Comparison of ENCODE assay signal across 25 cellular contexts in the genomic region with DNA sequence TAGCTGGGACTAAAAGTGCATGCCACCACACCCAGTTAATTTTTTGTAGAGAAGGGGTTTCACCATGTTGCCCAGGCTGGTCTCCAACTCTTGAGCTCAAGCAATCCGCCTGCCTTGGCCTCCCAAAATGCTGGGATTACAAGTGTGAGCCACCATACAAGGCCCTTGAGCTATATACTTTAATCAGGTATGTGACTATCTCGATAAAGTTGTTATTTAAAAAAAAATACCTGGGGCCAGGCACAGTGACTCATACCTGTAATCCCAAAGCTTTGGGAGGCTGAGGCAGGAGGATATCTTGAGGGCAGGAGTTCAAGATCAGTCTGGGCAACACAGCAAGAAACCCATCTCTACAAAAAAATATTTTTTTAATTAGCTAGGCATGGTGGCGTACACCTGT. TPM values are rescaled to one million over a fixed set of nuclear protein-coding genes. Genes with fewer than 3 reads are reported as not detected.
DNase-seq lines count a peak whose midpoint lies in the region; ATAC-seq, FAIRE-seq and TF ChIP-seq lines count a peak whose summit lies in the region.
"Had no signal": no experiment of that assay in that cellular context is flagged by ENCODE, and none has a peak within 500 bp of the region (broad histone marks: within the 10 kb centered on the region; RNA-seq: fewer than 3 reads in every experiment).

No MANE protein-coding gene starts in this region.

- CTCF ChIA-PET in HepG2 (lab: Yijun Ruan, JAX; ENCODE audit: low intra/inter-chr PET ratio, low total read pairs) (no interaction called here), GM12878 (lab: Yijun Ruan, JAX) (interaction anchor here (0.8 to 5.2 kb wide), 5 partner anchors 12 to 494 kb away, joined by 3 to 22 read pairs (median 4); no protein-coding TSS in a partner anchor)

- H3K9me3 ChIP-seq in HepG2 (ENCODE audit: low read length) = no peaks in the 10 kb centered on the region
- no peaks in the 10 kb centered on the region for H3K9me3 ChIP-seq in right lobe of liver
- H3K9me3 ChIP-seq in RWPE2 (ENCODE audit: severe bottlenecking) = no peaks in the 10 kb centered on the region
- no peaks in the 10 kb centered on the region; the same call in 2 of the 3 replicates for H3K9me3 ChIP-seq in GM12878 (replicated peaks; ENCODE audit: control insufficient read depth, insufficient read depth, low read length)
- no peaks in the 10 kb centered on the region for H3K9me3 ChIP-seq in smooth muscle cell (replicated peaks; ENCODE audit: low read depth)
- H3K9me3 ChIP-seq: Peyer's patch, SK-N-SH had no signal

- TF ChIP-seq EP300 in HepG2 (IDR thresholded peaks at IDR 0.05; ENCODE audit: low read depth in 2 of 2, low read length in 2 of 2) (no peak), HepG2 (CRISPR knock-in tag; IDR thresholded peaks at IDR 0.05; ENCODE audit: borderline replicate concordance) (no peak), GM12878 (IDR thresholded peaks at IDR 0.05; ENCODE audit: borderline replicate concordance in 1 of 2, control insufficient read depth in 1 of 2, low read depth in 2 of 2, low read length in 2 of 2) (no peak)

- in situ Hi-C loops in HepG2 (cut with HindIII; ENCODE audit: extremely low pct_ligation_motif_present, low pct_unique_long_range_greater_than_20kb) (no loop called here), GM12878 (cut with MboI) (no loop called here), G401 (cut with HindIII; ENCODE audit: low sequenced_read_pairs) (no loop called here)

- H3K9ac ChIP-seq in HepG2 (ENCODE audit: insufficient read depth, low read depth, low read length) = no peak overlapping the region
- H3K9ac ChIP-seq in GM12878 (ENCODE audit: control insufficient read depth, insufficient read depth, low read length) = no peak overlapping the region
- H3K9ac ChIP-seq in smooth muscle cell (ENCODE audit: low read depth) = no peak overlapping the region
- H3K9ac ChIP-seq: GM23248, KMS-11, SK-N-SH had no signal

- RAD21 ChIA-PET in GM12878 (lab: Charles Lee; ENCODE audit: unreplicated experiment) = interaction anchor here (0.8 to 2.6 kb wide), 5 partner anchors 8 to 33 kb away, joined by 3 to 10 read pairs (median 4); no protein-coding TSS in a partner anchor

- 96% methylated on average over 3 of the region's 3 CpGs for whole genome bisulfite sequencing in HepG2 (ENCODE audit: low lambda C conversion rate)
- WGBS in right lobe of liver (ENCODE audit: insufficient coverage, low coverage, low lambda C conversion rate, missing lambda C conversion rate) = 86% methylated on average over 3 of the region's 3 CpGs
- WGBS in GM12878 (ENCODE audit: insufficient coverage, insufficient replicate concordance, low lambda C conversion rate, missing lambda C conversion rate) = 81% methylated on average over 3 of the region's 3 CpGs
- 98% methylated on average over 3 of the region's 3 CpGs for WGBS in smooth muscle cell (ENCODE audit: low lambda C conversion rate)

- ATAC-seq in HepG2 (no peak), right lobe of liver (no peak), RWPE2 (ENCODE audit: low read depth) (no peak), GM12878 (no peak), GM18868 (IDR thresholded peaks at IDR 0.05; ENCODE audit: unreplicated experiment) (no peak)

- TF ChIP-seq CTCF in HepG2 (CRISPR knock-in tag; IDR thresholded peaks at IDR 0.05) (no peak), right lobe of liver (IDR thresholded peaks at IDR 0.05) (no peak), RWPE2 (IDR thresholded peaks at IDR 0.05; ENCODE audit: poor library complexity, severe bottlenecking) (no peak), GM12878 (IDR thresholded peaks at IDR 0.05 in 2 of 3, conservative IDR thresholded peaks at IDR 0.05 in 1 of 3; ENCODE audit: control insufficient read depth in 2 of 3, extremely low read depth in 1 of 3, insufficient read depth in 1 of 3, low read depth in 3 of 3, low read length in 3 of 3) (no peak), smooth muscle cell (IDR thresholded peaks at IDR 0.05; ENCODE audit: borderline replicate concordance, insufficient read depth, poor library complexity, severe bottlenecking) (no peak), glutamatergic neuron (IDR thresholded peaks at IDR 0.05; ENCODE audit: partially characterized antibody, unreplicated experiment) (no peak)

- no peaks in the 10 kb centered on the region for H3K9me3 Mint-ChIP-seq in glutamatergic neuron (ENCODE audit: unreplicated experiment)
- H3K9me3 Mint-ChIP-seq: CD8-positive, alpha-beta memory T cell had no signal

- DNase-seq in HepG2 (ENCODE audit: low spot score) (no peak), right lobe of liver (no peak), RWPE2 (ENCODE audit: low spot score) (no peak), GM12878 (ENCODE audit: low read depth, low spot score) (no peak), smooth muscle cell (lab: John Stamatoyannopoulos, UW; ENCODE audit: unreplicated experiment) (no peak), glutamatergic neuron (no peak), G401 (ENCODE audit: low spot score) (no peak)
- DNase-seq: C1 segment of cervical spinal cord; CD8-positive, alpha-beta memory T cell; DMS 273 treated with DMSO at 0.1 percent for 48 hours; DMS79; EL; GF-D8; GM23248; H7; NCI-H1048; NCI-H1694 treated with DMSO at 0.1 percent for 48 hours; NCI-H2081; NCI-H2227 treated with DMSO at 0.1 percent for 48 hours; Peyer's patch; SK-N-SH had no signal

- POLR2A ChIA-PET in HepG2 (lab: Yijun Ruan, JAX) = no interaction called here
- POLR2A ChIA-PET in GM12878 (lab: Charles Lee) = interaction anchor here (0.6 to 2.6 kb wide), 6 partner anchors 9 to 127 kb away, joined by 3 to 8 read pairs (median 4); no protein-coding TSS in a partner anchor

- H3K4me3 Mint-ChIP-seq in glutamatergic neuron (ENCODE audit: unreplicated experiment) = no peak overlapping the region
- H3K4me3 Mint-ChIP-seq: CD8-positive, alpha-beta memory T cell had no signal

- H3K79me2 ChIP-seq in HepG2 (ENCODE audit: insufficient read depth, low read length) (peaks cover 11% of the 10 kb centered on the region), GM12878 (ENCODE audit: control insufficient read depth, insufficient read depth, low read length) (peaks cover 44% of the 10 kb centered on the region), smooth muscle cell (ENCODE audit: low read depth) (peaks cover 81% of the 10 kb centered on the region)

- H4K20me1 ChIP-seq in HepG2 (ENCODE audit: insufficient read depth, low read length) (peaks cover 6% of the 10 kb centered on the region; the same call in 1 of the 2 replicates), GM12878 (ENCODE audit: control insufficient read depth, insufficient read depth) (no peaks in the 10 kb centered on the region), smooth muscle cell (ENCODE audit: low read depth) (peaks cover 9% of the 10 kb centered on the region)

- H3K36me3 ChIP-seq in HepG2 (replicated peaks in 1 of 2; ENCODE audit: control insufficient read depth in 1 of 2, insufficient read depth in 2 of 2, low read length in 2 of 2) = peaks cover 4 to 51% of the 10 kb centered on the region in 2 experiments; a peak in 4 of 5 replicates
- peaks cover 0 to 8% (median under 1%) of the 10 kb centered on the region in 4 donors for H3K36me3 ChIP-seq in right lobe of liver
- peaks cover 94% of the 10 kb centered on the region for H3K36me3 ChIP-seq in RWPE2 (ENCODE audit: low read depth)
- peaks cover 3 to 15% of the 10 kb centered on the region in 2 experiments; a peak in 3 of 4 replicates for H3K36me3 ChIP-seq in GM12878 (ENCODE audit: control insufficient read depth in 2 of 2, insufficient read depth in 2 of 2, low read length in 1 of 2)
- peaks cover 14% of the 10 kb centered on the region for H3K36me3 ChIP-seq in smooth muscle cell (ENCODE audit: low read depth)

- no peaks in the 10 kb centered on the region for H3K4me1 Mint-ChIP-seq in glutamatergic neuron (ENCODE audit: low read depth, unreplicated experiment)

- H3K27me3 ChIP-seq in HepG2 (ENCODE audit: control insufficient read depth in 1 of 2, insufficient read depth in 2 of 2, low read length in 2 of 2) = no peaks in the 10 kb centered on the region
- no peaks in the 10 kb centered on the region for H3K27me3 ChIP-seq in right lobe of liver
- no peaks in the 10 kb centered on the region for H3K27me3 ChIP-seq in RWPE2 (ENCODE audit: insufficient read depth, poor library complexity, severe bottlenecking)
- H3K27me3 ChIP-seq in GM12878 (replicated peaks in 1 of 2; ENCODE audit: control insufficient read depth in 2 of 2, insufficient read depth in 2 of 2, low read length in 1 of 2) = no peaks in the 10 kb centered on the region
- no peaks in the 10 kb centered on the region for H3K27me3 ChIP-seq in smooth muscle cell (ENCODE audit: low read depth)
- H3K27me3 ChIP-seq: Peyer's patch had no signal

- 0 out of 2 replicates have a peak, but pooled peaks cover 7% of the 10 kb centered on the region for H3K4me1 ChIP-seq in HepG2 (ENCODE audit: insufficient read depth, low read length)
- no peaks in the 10 kb centered on the region for H3K4me1 ChIP-seq in right lobe of liver
- H3K4me1 ChIP-seq in RWPE2 (ENCODE audit: insufficient read depth, poor library complexity, severe bottlenecking) = peaks cover 44% of the 10 kb centered on the region
- H3K4me1 ChIP-seq in GM12878 (ENCODE audit: control insufficient read depth, insufficient read depth, low read length) = no peaks in the 10 kb centered on the region
- peaks cover 12% of the 10 kb centered on the region for H3K4me1 ChIP-seq in smooth muscle cell (ENCODE audit: low read depth)
- H3K4me1 ChIP-seq: Peyer's patch had no signal

- no peak overlapping the region for H3K4me2 ChIP-seq in HepG2 (ENCODE audit: low read depth, low read length)
- no peak overlapping the region for H3K4me2 ChIP-seq in GM12878 (ENCODE audit: control insufficient read depth, insufficient read depth)
- H3K4me2 ChIP-seq in smooth muscle cell = no peak overlapping the region
- H3K4me2 ChIP-seq: KMS-11, SK-N-SH had no signal

- TF ChIP-seq RAD21 in HepG2 (CRISPR knock-in tag; IDR thresholded peaks at IDR 0.05) (no peak), GM12878 (IDR thresholded peaks at IDR 0.05; ENCODE audit: insufficient read depth, low read depth, low read length) (no peak)

- SMC1A ChIA-PET in GM12878 (lab: Charles Lee; ENCODE audit: uncharacterized antibody, unreplicated experiment) = interaction anchor here (0.6 to 2.4 kb wide), 10 partner anchors 9 to 1175 kb away, joined by 3 to 13 read pairs (median 4); no protein-coding TSS in a partner anchor

- no peaks in the 10 kb centered on the region for H3K27me3 Mint-ChIP-seq in glutamatergic neuron (ENCODE audit: unreplicated experiment)
- H3K27me3 Mint-ChIP-seq: CD8-positive, alpha-beta memory T cell had no signal

- intact Hi-C loops in HepG2 (cut with micrococcal nuclease; ENCODE audit: unreplicated experiment) (no loop called here), right lobe of liver (cut with DNase I) (no loop called here), GM12878 (cut with micrococcal nuclease; ENCODE audit: unreplicated experiment) (no loop called here)

- no peak overlapping the region for H3K27ac Mint-ChIP-seq in glutamatergic neuron (ENCODE audit: unreplicated experiment)

- no peak overlapping the region for H2AFZ ChIP-seq in HepG2 (ENCODE audit: low read length)
- H2AFZ ChIP-seq in GM12878 (ENCODE audit: control insufficient read depth, low read depth, low read length) = no peak overlapping the region
- no peak overlapping the region for H2AFZ ChIP-seq in smooth muscle cell (ENCODE audit: low read depth)
- H2AFZ ChIP-seq: GM23248 had no signal

- H3K36me3 Mint-ChIP-seq in glutamatergic neuron (ENCODE audit: unreplicated experiment) = no peaks in the 10 kb centered on the region

- BruUV-seq in HepG2 (replicated peaks; lab: Mats Ljungman, UMichigan) = no TSS peak
- no TSS peak for BruUV-seq in GM12878 (replicated peaks; lab: Mats Ljungman, UMichigan)

- FAIRE-seq in HepG2 (lab: Jason Lieb, UNC) (no peak), GM12878 (lab: Jason Lieb, UNC) (no peak)
- FAIRE-seq: A204.1, GM18507 had no signal

- H3F3A ChIP-seq in smooth muscle cell (ENCODE audit: low read depth) = peaks cover 26% of the 10 kb centered on the region

- H3K4me3 ChIP-seq in HepG2 (replicated peaks in 1 of 3; ENCODE audit: insufficient read depth in 1 of 3, low read depth in 2 of 3, low read length in 3 of 3) (no peak overlapping the region), right lobe of liver (no peak overlapping the region), RWPE2 (ENCODE audit: severe bottlenecking) (no peak overlapping the region), GM12878 (no peak overlapping the region), smooth muscle cell (no peak overlapping the region)
- H3K4me3 ChIP-seq: GM23248, Peyer's patch had no signal

- TF ChIP-seq POLR2A in HepG2 (IDR thresholded peaks at IDR 0.05; ENCODE audit: insufficient read depth in 1 of 2, low read depth in 2 of 2, low read length in 2 of 2) (no peak), right lobe of liver (IDR thresholded peaks at IDR 0.05) (no peak), GM12878 (IDR thresholded peaks at IDR 0.05; ENCODE audit: low read depth, low read length) (no peak)

- H3K27ac ChIP-seq in HepG2 (ENCODE audit: extremely low read length, insufficient read depth, low read length) (no peak overlapping the region), right lobe of liver (no peak overlapping the region), RWPE2 (ENCODE audit: poor library complexity, severe bottlenecking) (peak overlapping the region; percentile 95), GM12878 (ENCODE audit: control insufficient read depth, insufficient read depth) (no peak overlapping the region), smooth muscle cell (ENCODE audit: low read depth) (peak overlapping the region; percentile 99)
- H3K27ac ChIP-seq: GM23248, KMS-11, Peyer's patch had no signal

RNA-seq across cellular contexts. Expression of a gene that starts 19.2 kb away (rescaled TPM):
- total RNA-seq in HepG2 (2016; rRNA removed; fragmentation: Illumina TruSeq; extraction: Trizol) = 17.5 and 24.6 TPM in 2 replicates
- 8.6 and 11.6 TPM in 2 replicates for total RNA-seq in HepG2 (2016; cell fraction: cytosol; rRNA removed; fragmentation: Illumina TruSeq; extraction: Trizol; ENCODE audit: low read depth)
- 16.8 and 25.9 TPM in 2 replicates for total RNA-seq in HepG2 (2016; cell fraction: insoluble cytoplasmic fraction; rRNA removed; fragmentation: Illumina TruSeq; extraction: Trizol)
- 22.1 and 23.1 TPM in 2 replicates for total RNA-seq in HepG2 (2016; cell fraction: membrane; rRNA removed; fragmentation: Illumina TruSeq; extraction: Trizol)
- 26.1 and 27.7 TPM in 2 replicates for total RNA-seq in HepG2 (2016; cell fraction: nucleus; rRNA removed; fragmentation: Illumina TruSeq; extraction: Trizol)
- 21.8 and 24.6 TPM in 2 replicates for polyA plus RNA-seq in HepG2 (2011; rRNA removed)
- 7.3 and 15.5 TPM in 2 replicates for polyA plus RNA-seq in HepG2 (2011; cell fraction: cytosol; rRNA removed)
- polyA plus RNA-seq in HepG2 (2011; cell fraction: nucleus; rRNA removed) = 19.7 and 20.4 TPM in 2 replicates
- polyA plus RNA-seq in HepG2 (2012) = 22.5 and 23.9 TPM in 2 replicates
- polyA plus RNA-seq in HepG2 (2016; cell fraction: cytosol; fragmentation: Illumina TruSeq; extraction: Trizol; ENCODE audit: low read depth) = 23.7 and 24.5 TPM in 2 replicates
- polyA plus RNA-seq in HepG2 (2016; cell fraction: insoluble cytoplasmic fraction; fragmentation: Illumina TruSeq; extraction: Trizol; ENCODE audit: low read depth) = 17.6 and 19.8 TPM in 2 replicates
- 26.8 and 29.2 TPM in 2 replicates for polyA plus RNA-seq in HepG2 (2016; cell fraction: membrane; fragmentation: Illumina TruSeq; extraction: Trizol; ENCODE audit: low read depth)
- 37.0 and 40.9 TPM in 2 replicates for polyA plus RNA-seq in HepG2 (2016; cell fraction: nucleus; fragmentation: Illumina TruSeq; extraction: Trizol; ENCODE audit: insufficient read depth, low read depth)
- 14.3 and 35.2 TPM in 2 replicates for polyA minus RNA-seq in HepG2 (2011; rRNA and poly(A)+ RNA removed; ENCODE audit: low replicate concordance)
- polyA minus RNA-seq in HepG2 (2011; cell fraction: cytosol; rRNA and poly(A)+ RNA removed) = 9.7 and 12.7 TPM in 2 replicates
- polyA minus RNA-seq in HepG2 (2011; cell fraction: nucleus; rRNA and poly(A)+ RNA removed) = 37.2 and 37.9 TPM in 2 replicates
- 10 to 100 TPM in 5 of 6 experiments, 1 to 10 TPM in 1; 7.2 to 20.9 (median 10.6) TPM for total RNA-seq in right lobe of liver
- 94.8 and 97.9 TPM in 2 replicates for total RNA-seq in GM12878 (2013; cell fraction: nucleolus; rRNA removed)
- 46.6 and 54.6 TPM in 2 replicates for total RNA-seq in GM12878 (2014; rRNA removed)
- 29.7 and 29.9 TPM in 2 replicates for total RNA-seq in GM12878 (2014; rRNA removed; fragmentation: Illumina TruSeq; extraction: Trizol)
- total RNA-seq in GM12878 (2021) = 49.2 and 50.9 TPM in 2 replicates
- polyA plus RNA-seq in GM12878 (2011; ENCODE audit: low read depth) = 16.6 TPM
- 56.1 and 64.4 TPM in 2 replicates for polyA plus RNA-seq in GM12878 (2011; rRNA removed)
- polyA plus RNA-seq in GM12878 (2011; cell fraction: cytosol; rRNA removed) = 22.2 and 34.5 TPM in 2 replicates
- polyA plus RNA-seq in GM12878 (2011; cell fraction: nucleus; rRNA removed) = 47.3 and 49.5 TPM in 2 replicates
- 20.8 and 36.3 TPM in 2 replicates for polyA plus RNA-seq in GM12878 (2012)
- 58.1 and 75.0 TPM in 2 replicates for polyA plus RNA-seq in GM12878 (2014; fragmentation: Illumina TruSeq; extraction: Trizol)
- polyA plus RNA-seq in GM12878 (2014; fragmentation: Nextera tagmentation; extraction: Ambion mirVana) = 10 to 100 TPM; 18.6 to 25.2 TPM
- polyA plus RNA-seq in GM12878 (2014; rRNA removed) = 46.4 and 51.0 TPM in 2 replicates
- 10 to 100 TPM in 1 of 2 experiments, 1 to 10 TPM in 1; 9.7 to 11.5 TPM for polyA plus RNA-seq in GM12878 (2016; fragmentation: Nextera tagmentation; extraction: Ambion mirVana)
- polyA minus RNA-seq in GM12878 (2011; rRNA and poly(A)+ RNA removed) = 47.9 and 53.5 TPM in 2 replicates
- polyA minus RNA-seq in GM12878 (2011; cell fraction: cytosol; rRNA and poly(A)+ RNA removed) = 17.3 and 17.9 TPM in 2 replicates
- 24.9 and 30.2 TPM in 2 replicates for polyA minus RNA-seq in GM12878 (2011; cell fraction: nucleus; rRNA and poly(A)+ RNA removed)
- total RNA-seq in smooth muscle cell = 74.3 and 74.8 TPM in 2 replicates
- polyA plus RNA-seq in smooth muscle cell = 24.3 and 25.0 TPM in 2 replicates
- 71.0 TPM for total RNA-seq in glutamatergic neuron (ENCODE audit: unreplicated experiment)
- total RNA-seq in G401 (2014; rRNA removed; shearing (Covaris generic)) = 68.6 and 69.0 TPM in 2 replicates

Comparison
In these comparisons a context has a peak if more than half of its experiments do, and no peak if none do; other contexts are left out.
1. H3K27ac ChIP-seq: peak in RWPE2 (single experiment) and smooth muscle cell (single experiment); none in HepG2 (single experiment), right lobe of liver (0 of 3) and GM12878 (single experiment).